In the genomic region with DNA sequence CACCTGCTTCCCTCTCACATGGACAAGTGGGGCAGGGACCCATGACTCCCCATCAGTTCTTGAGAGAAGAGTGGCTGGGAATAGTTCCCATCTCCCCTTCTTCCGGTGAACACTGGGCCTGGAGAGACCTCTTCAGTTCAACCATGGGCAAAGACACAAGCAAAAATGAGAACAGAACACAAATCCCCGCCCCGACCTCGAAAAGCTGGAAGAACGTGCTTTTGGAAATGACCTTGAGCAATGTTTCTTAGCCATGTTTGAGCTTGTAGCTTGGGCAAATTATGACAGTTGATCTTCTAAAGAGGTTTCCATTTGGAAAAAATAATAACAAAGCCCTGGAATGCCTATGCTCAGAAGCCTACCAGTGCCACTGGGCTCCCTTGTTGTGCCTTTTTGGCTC, we compare ENCODE assay signal across 15 cellular contexts. TPM values are rescaled to one million over a fixed set of nuclear protein-coding genes. Genes with fewer than 3 reads are reported as not detected.
A peak's percentile ranks its signal among the peaks of the same experiment; 100 is the strongest.
DNase-seq lines count a peak whose midpoint lies in the region; ATAC-seq, FAIRE-seq and TF ChIP-seq lines count a peak whose summit lies in the region.
"Had no signal": no experiment of that assay in that cellular context is flagged by ENCODE, and none has a peak within 500 bp of the region (broad histone marks: within the 10 kb centered on the region; RNA-seq: fewer than 3 reads in every experiment).

No MANE protein-coding gene starts in this region.

- H3K27me3 ChIP-seq in WERI-Rb-1 (ENCODE audit: insufficient read depth, low read depth, severe bottlenecking) = no peaks in the 10 kb centered on the region
- no peaks in the 10 kb centered on the region for H3K27me3 ChIP-seq in esophagus (ENCODE audit: control insufficient read depth in 1 of 2, insufficient read depth in 2 of 2, low read length in 2 of 2)
- H3K27me3 ChIP-seq in upper lobe of left lung = no peaks in the 10 kb centered on the region
- H3K27me3 ChIP-seq: BLaER1 treated with 17β-estradiol and CSF1 and Interleukin-3, amounts not matched to agents 10 nM and 100 nM had no signal

- H3K9me3 ChIP-seq in WERI-Rb-1 (ENCODE audit: severe bottlenecking) (no peaks in the 10 kb centered on the region), esophagus (ENCODE audit: control insufficient read depth in 2 of 2, insufficient read depth in 1 of 2, low read depth in 1 of 2, low read length in 1 of 2) (no peaks in the 10 kb centered on the region), upper lobe of left lung (no peaks in the 10 kb centered on the region)
- H3K9me3 ChIP-seq: BLaER1 treated with 17β-estradiol and CSF1 and Interleukin-3, amounts not matched to agents 10 nM and 100 nM had no signal

- no peak for ATAC-seq in upper lobe of left lung (ENCODE audit: low FRiP score in 2 of 2)
- ATAC-seq: HCT116 had no signal

- no peak overlapping the region for H3K4me3 Mint-ChIP-seq in immature natural killer cell
- H3K4me3 Mint-ChIP-seq: CD4-positive, CD25-positive, alpha-beta regulatory T cell had no signal

- H3K36me3 ChIP-seq in WERI-Rb-1 (no peaks in the 10 kb centered on the region), esophagus (ENCODE audit: control insufficient read depth in 2 of 2, insufficient read depth in 2 of 2, low read length in 1 of 2) (no peaks in the 10 kb centered on the region), upper lobe of left lung (no peaks in the 10 kb centered on the region)
- H3K36me3 ChIP-seq: BLaER1 treated with 17β-estradiol and CSF1 and Interleukin-3, amounts not matched to agents 10 nM and 100 nM had no signal

- FAIRE-seq in frontal cortex (lab: Jason Lieb, UNC) (no peak), RCC 7860 (lab: Jason Lieb, UNC) (no peak)
- FAIRE-seq: H54 had no signal

- no peak for TF ChIP-seq POLR2A in upper lobe of left lung (IDR thresholded peaks at IDR 0.05)

- no peak for TF ChIP-seq EP300 in upper lobe of left lung (IDR thresholded peaks at IDR 0.05)

- TF ChIP-seq CTCF in WERI-Rb-1 (IDR thresholded peaks at IDR 0.05; ENCODE audit: low read depth, low read length) (0 out of 2 replicates have a peak, but pooled peaks have one; percentile 1), upper lobe of left lung (IDR thresholded peaks at IDR 0.05) (no peak)

- H3K27ac ChIP-seq in WERI-Rb-1 = no peak overlapping the region
- H3K27ac ChIP-seq in esophagus (ENCODE audit: low read depth in 2 of 2, low read length in 1 of 2) = peak overlapping the region; percentile 17 to 42
- peak overlapping the region; percentile 45 to 58 (median 46) for H3K27ac ChIP-seq in upper lobe of left lung
- H3K27ac ChIP-seq: BLaER1 treated with 17β-estradiol and CSF1 and Interleukin-3, amounts not matched to agents 10 nM and 100 nM; HL-60 had no signal

- no peaks in the 10 kb centered on the region for H3K36me3 Mint-ChIP-seq in immature natural killer cell
- H3K36me3 Mint-ChIP-seq: CD4-positive, CD25-positive, alpha-beta regulatory T cell had no signal

- H3K4me1 ChIP-seq in esophagus (ENCODE audit: control insufficient read depth in 2 of 2, insufficient read depth in 2 of 2, low read length in 1 of 2) = peaks cover 3 to 6% of the 10 kb centered on the region in 2 donors
- peaks cover 0 to 12% (median 1%) of the 10 kb centered on the region in 4 donors for H3K4me1 ChIP-seq in upper lobe of left lung

- H3K27me3 Mint-ChIP-seq in immature natural killer cell (ENCODE audit: low read depth in 3 of 3) = peaks cover 0 to 2% (median 2%) of the 10 kb centered on the region in 3 donors

- no peaks in the 10 kb centered on the region for H3K9me3 Mint-ChIP-seq in immature natural killer cell

- no peaks in the 10 kb centered on the region for H3K4me1 Mint-ChIP-seq in immature natural killer cell
- H3K4me1 Mint-ChIP-seq: CD4-positive, CD25-positive, alpha-beta regulatory T cell had no signal

- no peak overlapping the region for H3K27ac Mint-ChIP-seq in immature natural killer cell
- H3K27ac Mint-ChIP-seq: CD4-positive, CD25-positive, alpha-beta regulatory T cell had no signal

- no peak for DNase-seq in WERI-Rb-1
- peak; percentile 43 for DNase-seq in mesenteric fat pad (ENCODE audit: low spot score)
- peak in 1 of 2 donors; percentile 29 for DNase-seq in upper lobe of left lung
- no peak for DNase-seq in frontal cortex (ENCODE audit: low spot score in 2 of 2)
- DNase-seq in immature natural killer cell = no peak
- DNase-seq in RCC 7860 (ENCODE audit: low spot score) = no peak
- DNase-seq: ACHN; CD4-positive, CD25-positive, alpha-beta regulatory T cell; DMS 273 treated with DMSO at 0.1 percent for 48 hours; IMR-90 had no signal

- 56 to 58% methylated on average over 5 of the region's 5 CpGs for WGBS in esophagus, 2 donors
- 72 to 74% methylated on average over 5 of the region's 5 CpGs for WGBS in upper lobe of left lung, 2 donors

- no peak overlapping the region for H3K4me3 ChIP-seq in WERI-Rb-1 (ENCODE audit: low read depth, low read length)
- H3K4me3 ChIP-seq in esophagus (ENCODE audit: low read depth in 1 of 2, low read length in 2 of 2) = no peak overlapping the region
- H3K4me3 ChIP-seq in upper lobe of left lung = no peak overlapping the region
- H3K4me3 ChIP-seq: BLaER1 treated with 17β-estradiol and CSF1 and Interleukin-3, amounts not matched to agents 10 nM and 100 nM had no signal

RNA-seq across cellular contexts. Expression of a gene that starts 59.0 kb away (rescaled TPM):
- 1 to 10 TPM; 3.7 to 7.3 TPM for polyA plus RNA-seq in esophagus
- total RNA-seq in mesenteric fat pad = 15.4 TPM
- 100 to 1,000 TPM in 1 of 6 donors, 10 to 100 TPM in 5; 54.5 to 109 (median 67.5) TPM for total RNA-seq in upper lobe of left lung
- total RNA-seq in frontal cortex = 16.7 TPM
- under 1 TPM in 2 of 3 donors, not detected in 1; 0.71 to 0.78 TPM for polyA plus RNA-seq in immature natural killer cell
